In genomic region chr21:39036581-39036980, GRCh38 we compare ENCODE assay signal across 20 cellular contexts.
DNase-seq lines count a peak whose midpoint lies in the region; ATAC-seq, FAIRE-seq and TF ChIP-seq lines count a peak whose summit lies in the region.
"Had no signal": no experiment of that assay in that cellular context is flagged by ENCODE, and none has a peak within 500 bp of the region (broad histone marks: within the 10 kb centered on the region; RNA-seq: fewer than 3 reads in every experiment).

No MANE protein-coding gene starts in this region.

- no peak overlapping the region; the same call in 1 of the 2 replicates for H3K4ac ChIP-seq in IMR-90 (ENCODE audit: low read depth, low read length)

- no peak overlapping the region for H4K5ac ChIP-seq in IMR-90 (ENCODE audit: low read depth, low read length)

- intact Hi-C loops in IMR-90 (cut with micrococcal nuclease) (no loop called here), K562 (cut with micrococcal nuclease) (loop anchor here (10.0 kb wide), 1 partner anchor 302 kb away; no protein-coding TSS in a partner anchor)

- H3K4me3 ChIP-seq in IMR-90 (ENCODE audit: insufficient read depth, low read depth, low read length) (no peak overlapping the region), K562 (no peak overlapping the region), small intestine (ENCODE audit: low read depth in 1 of 2, low read length in 2 of 2) (no peak overlapping the region)
- H3K4me3 ChIP-seq: GM23338 had no signal

- no peaks in the 10 kb centered on the region for H3K27me3 ChIP-seq in IMR-90 (ENCODE audit: control insufficient read depth, insufficient read depth, low read length)
- peaks cover 36 to 43% of the 10 kb centered on the region in 2 experiments for H3K27me3 ChIP-seq in K562 (ENCODE audit: control insufficient read depth in 2 of 2, insufficient read depth in 2 of 2, low read length in 2 of 2)
- no peaks in the 10 kb centered on the region for H3K27me3 ChIP-seq in small intestine (ENCODE audit: control insufficient read depth in 2 of 2, insufficient read depth in 2 of 2, low read length in 2 of 2)
- H3K27me3 ChIP-seq: BE2C had no signal

- H3K4me1 ChIP-seq in IMR-90 (ENCODE audit: control insufficient read depth, insufficient read depth, low read length) = peaks cover 2% of the 10 kb centered on the region; the same call in 1 of the 2 replicates
- peaks cover 0 to 7% of the 10 kb centered on the region in 2 experiments; a peak in 1 of 5 replicates for H3K4me1 ChIP-seq in K562 (replicated peaks in 1 of 2; ENCODE audit: control insufficient read depth in 2 of 2, insufficient read depth in 2 of 2, low read length in 2 of 2)
- H3K4me1 ChIP-seq in small intestine (ENCODE audit: control insufficient read depth in 2 of 2, insufficient read depth in 1 of 2, low read depth in 1 of 2, low read length in 1 of 2) = no peaks in the 10 kb centered on the region

- H2AK5ac ChIP-seq in IMR-90 (ENCODE audit: low read depth, low read length) = 0 out of 2 replicates have a peak overlapping the region, but pooled peaks have one; percentile 68

- H3K79me1 ChIP-seq in IMR-90 (ENCODE audit: low read depth in 1 of 2, low read length in 2 of 2) = no peaks in the 10 kb centered on the region

- no peaks in the 10 kb centered on the region for H3K36me3 ChIP-seq in IMR-90 (ENCODE audit: control insufficient read depth, insufficient read depth, low read length)
- no peaks in the 10 kb centered on the region for H3K36me3 ChIP-seq in K562 (ENCODE audit: control insufficient read depth, insufficient read depth, low read length)
- H3K36me3 ChIP-seq in small intestine (ENCODE audit: control insufficient read depth in 2 of 2, insufficient read depth in 2 of 2, low read length in 2 of 2) = no peaks in the 10 kb centered on the region
- H3K36me3 ChIP-seq: BE2C had no signal

- H2AFZ ChIP-seq in IMR-90 (replicated peaks; ENCODE audit: low read length, poor library complexity) = no peak overlapping the region
- no peak overlapping the region for H2AFZ ChIP-seq in K562 (ENCODE audit: low read depth, low read length)
- H2AFZ ChIP-seq: GM23338 had no signal

- no peak overlapping the region for H3K56ac ChIP-seq in IMR-90 (ENCODE audit: extremely low read depth, insufficient read depth, low read length)

- TF ChIP-seq EP300 in K562 (IDR thresholded peaks at IDR 0.05; ENCODE audit: low read length) = no peak

- H3K23ac ChIP-seq in IMR-90 (ENCODE audit: low read depth, low read length) = no peak overlapping the region

- H2BK15ac ChIP-seq in IMR-90 (ENCODE audit: low read depth, low read length) = no peak overlapping the region

- no peak overlapping the region for H4K91ac ChIP-seq in IMR-90 (ENCODE audit: insufficient read depth, low read depth, low read length)

- H2BK5ac ChIP-seq in IMR-90 (ENCODE audit: low read depth, low read length, poor library complexity, severe bottlenecking) = no peak overlapping the region

- dilution Hi-C loops in IMR-90 (cut with HindIII; ENCODE audit: low sequenced_read_pairs, unreplicated experiment) = no loop called here

- H2BK20ac ChIP-seq in IMR-90 (ENCODE audit: low read depth, low read length) = no peak overlapping the region

- TF ChIP-seq RAD21 in IMR-90 (IDR thresholded peaks at IDR 0.05; ENCODE audit: low read length) = no peak
- no peak for TF ChIP-seq RAD21 in K562 (CRISPR knock-in tag; conservative IDR thresholded peaks at IDR 0.05 in 1 of 2, IDR thresholded peaks at IDR 0.05 in 1 of 2)

- FAIRE-seq in K562 (lab: Jason Lieb, UNC) (no peak), small intestine (lab: Jason Lieb, UNC) (no peak)
- FAIRE-seq: D721Med, GM12892, GM18507, H54 had no signal

- no peaks in the 10 kb centered on the region for H3K79me2 ChIP-seq in K562 (ENCODE audit: control insufficient read depth, insufficient read depth, low read length)

- H3K18ac ChIP-seq in IMR-90 (ENCODE audit: low read depth, low read length) = no peak overlapping the region

- POLR2A ChIA-PET in IMR-90 (lab: Charles Lee; ENCODE audit: unreplicated experiment) = no interaction called here
- POLR2A ChIA-PET in K562 (lab: Yijun Ruan, JAX) = interaction anchor here (0.7 kb wide), 1 partner anchor 14 kb away, joined by 3 read pairs; no protein-coding TSS in a partner anchor

- ATAC-seq in IMR-90 (ENCODE audit: low read depth) (no peak), K562 (no peak)
- ATAC-seq: GM23338 had no signal

- no peak overlapping the region for H4K8ac ChIP-seq in IMR-90 (ENCODE audit: low read depth in 2 of 2, low read length in 2 of 2)

- H3K14ac ChIP-seq in IMR-90 (replicated peaks; ENCODE audit: low read depth, low read length) = no peak overlapping the region

- H3K4me2 ChIP-seq in IMR-90 (ENCODE audit: low read depth, low read length) (no peak overlapping the region), K562 (ENCODE audit: insufficient read depth, low read length) (no peak overlapping the region)
- H3K4me2 ChIP-seq: GM23338 had no signal

- in situ Hi-C loops in IMR-90 (cut with MboI; ENCODE audit: low sequenced_read_pairs) (no loop called here), K562 (cut with MboI) (no loop called here), ACHN (cut with HindIII; ENCODE audit: low pct_ligation_motif_present, low pct_unique_long_range_greater_than_20kb, low sequenced_read_pairs) (no loop called here)

- CTCF ChIA-PET in IMR-90 (lab: Yijun Ruan, JAX) (interaction anchor here (1.1 kb wide), 1 partner anchor 8 kb away, joined by 3 read pairs; no protein-coding TSS in a partner anchor), K562 (lab: Yijun Ruan, JAX; ENCODE audit: low intra/inter-chr PET ratio) (no interaction called here)

- 86% methylated on average over 2 of the region's 8 CpGs; no CpG with 5 or more reads in 1 of the 2 experiments for WGBS in IMR-90 (ENCODE audit: extremely low coverage in 2 of 2, insufficient read length in 1 of 2), 2 experiments
- under 1% methylated on average over 8 of the region's 8 CpGs for WGBS in K562 (ENCODE audit: insufficient coverage, low coverage, missing lambda C conversion rate)
- 40 to 66% (median 46%) methylated on average over 8 of the region's 8 CpGs for WGBS in small intestine, 3 donors

- H2BK120ac ChIP-seq in IMR-90 (ENCODE audit: low read depth, low read length) = no peak overlapping the region

- BruUV-seq in IMR-90 (replicated peaks; lab: Mats Ljungman, UMichigan) (no TSS peak), K562 (replicated peaks; lab: Mats Ljungman, UMichigan) (no TSS peak)

- TF ChIP-seq CTCF in IMR-90 (conservative IDR thresholded peaks at IDR 0.05; ENCODE audit: low read depth, low read length) (no peak), K562 (IDR thresholded peaks at IDR 0.05 in 2 of 3, conservative IDR thresholded peaks at IDR 0.05 in 1 of 3; ENCODE audit: insufficient read depth in 2 of 3, low read depth in 1 of 3, low read length in 3 of 3) (no peak)

- H2AK9ac ChIP-seq in IMR-90 (replicated peaks; ENCODE audit: low read depth, low read length, poor library complexity) = no peak overlapping the region

- H3K9ac ChIP-seq in IMR-90 (ENCODE audit: low read depth, low read length) (no peak overlapping the region), K562 (ENCODE audit: insufficient read depth in 1 of 2, low read depth in 2 of 2, low read length in 2 of 2) (no peak overlapping the region)

- DNase-seq in IMR-90 = no peak
- no peak for DNase-seq in K562 (ENCODE audit: extremely low read depth in 1 of 4, low spot score in 3 of 4)
- peak; percentile 43 for DNase-seq in mesenteric fat pad (ENCODE audit: low spot score)
- peak; percentile 13 for DNase-seq in small intestine
- DNase-seq in ACHN = no peak
- no peak for DNase-seq in DMS79 (lab: John Stamatoyannopoulos, UW)
- no peak for DNase-seq in stimulated activated CD4-positive, alpha-beta T cell treated with anti-CD3 and anti-CD28 coated beads, Interleukin-4, amount 100 ng/mL, for 24 hours
- DNase-seq: 8988T; BE2C; C1 segment of cervical spinal cord; Caco-2; CD4-positive, CD25-positive, alpha-beta regulatory T cell; GDM1; HCEC 1CT had no signal

- H4K20me1 ChIP-seq in IMR-90 (ENCODE audit: insufficient read depth, low read length) = no peaks in the 10 kb centered on the region
- no peaks in the 10 kb centered on the region for H4K20me1 ChIP-seq in K562 (replicated peaks; ENCODE audit: control insufficient read depth, insufficient read depth, low read length)

- H3K27ac ChIP-seq in IMR-90 (ENCODE audit: insufficient read depth, low read length) = no peak overlapping the region
- no peak overlapping the region for H3K27ac ChIP-seq in K562 (ENCODE audit: extremely low read depth, low read depth, low read length)
- no peak overlapping the region for H3K27ac ChIP-seq in small intestine (ENCODE audit: low read depth in 1 of 2, low read length in 1 of 2)
- H3K27ac ChIP-seq: HL-60 had no signal

- H3K9me3 ChIP-seq in IMR-90 (ENCODE audit: control insufficient read depth, insufficient read depth, low read length) (no peaks in the 10 kb centered on the region), K562 (replicated peaks; ENCODE audit: control insufficient read depth, insufficient read depth, low read depth, low read length) (no peaks in the 10 kb centered on the region), small intestine (ENCODE audit: control insufficient read depth, low read depth) (no peaks in the 10 kb centered on the region)
- H3K9me3 ChIP-seq: BE2C, Caco-2 had no signal

- H3K9me1 ChIP-seq in IMR-90 (ENCODE audit: insufficient read depth, low read length) = no peaks in the 10 kb centered on the region
- H3K9me1 ChIP-seq in K562 (ENCODE audit: control insufficient read depth, insufficient read depth, low read length) = no peaks in the 10 kb centered on the region

- TF ChIP-seq POLR2A in IMR-90 (IDR thresholded peaks at IDR 0.05; ENCODE audit: low read depth, low read length) = no peak
- no peak for TF ChIP-seq POLR2A in K562 (conservative IDR thresholded peaks at IDR 0.05)

TF ChIP-seq in IMR-90, 13 proteins besides CTCF, POLR2A, EP300 and RAD21 (continues in another document):
- TF ChIP-seq NFE2L2 (IDR thresholded peaks at IDR 0.05; ENCODE audit: low read depth, low read length) = no peak

TF ChIP-seq in K562, 482 proteins besides CTCF, POLR2A, EP300 and RAD21 (continues in another document):
- no peak for TF ChIP-seq ILK (tag; IDR thresholded peaks at IDR 0.05; ENCODE audit: borderline replicate concordance, low read depth)
- TF ChIP-seq ARHGAP35 (IDR thresholded peaks at IDR 0.05; ENCODE audit: partially characterized antibody) = no peak
- no peak for TF ChIP-seq RB1 (IDR thresholded peaks at IDR 0.05; ENCODE audit: low read depth)

Comparison
In these comparisons a context has a peak if more than half of its experiments do, and no peak if none do; other contexts are left out.
1. DNase-seq: peak in mesenteric fat pad (single experiment) and small intestine (single experiment); none in IMR-90 (single experiment), K562 (0 of 4), ACHN (single experiment), DMS79 (single experiment) and stimulated activated CD4-positive, alpha-beta T cell treated with anti-CD3 and anti-CD28 coated beads, Interleukin-4, amount 100 ng/mL, for 24 hours (single experiment).